In the genomic region with DNA sequence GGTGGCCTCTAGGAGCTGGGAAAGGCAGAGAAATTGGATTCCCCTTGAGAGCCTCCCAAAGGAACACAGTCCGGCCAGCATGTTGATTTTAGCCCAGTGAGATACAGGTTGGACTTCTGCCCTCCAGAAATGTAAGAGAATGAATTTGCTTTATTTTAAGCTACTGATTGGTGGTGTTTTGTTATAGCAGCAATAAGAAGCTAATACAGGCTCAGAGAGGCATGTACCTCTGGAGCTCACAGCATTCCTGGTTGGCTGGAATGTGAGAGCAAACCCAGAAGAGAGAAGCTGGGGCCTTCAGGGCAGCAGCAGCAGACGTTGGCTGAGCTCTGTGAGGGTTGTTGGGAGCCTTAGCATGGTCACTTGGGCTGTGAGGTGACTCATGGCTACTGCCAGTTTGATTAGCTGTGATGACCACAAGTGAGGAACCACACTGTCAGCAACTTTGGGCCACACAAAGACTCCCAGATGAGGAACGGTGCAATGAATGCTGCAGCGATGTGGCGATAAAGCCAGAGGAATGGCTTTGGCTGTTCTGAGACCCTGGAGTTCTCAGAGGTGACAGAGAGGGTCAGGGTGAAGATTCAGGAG, we compare ENCODE assay signal across 23 cellular contexts.
A peak's percentile ranks its signal among the peaks of the same experiment; 100 is the strongest.
DNase-seq lines count a peak whose midpoint lies in the region; ATAC-seq, FAIRE-seq and TF ChIP-seq lines count a peak whose summit lies in the region.
"Had no signal": no experiment of that assay in that cellular context is flagged by ENCODE, and none has a peak within 500 bp of the region (broad histone marks: within the 10 kb centered on the region; RNA-seq: fewer than 3 reads in every experiment).

No MANE protein-coding gene starts in this region.

- H3K27ac ChIP-seq in K562 (ENCODE audit: extremely low read depth, low read depth, low read length) = no peak overlapping the region
- no peak overlapping the region for H3K27ac ChIP-seq in neural progenitor cell
- H3K27ac ChIP-seq: GM23248, SK-N-MC had no signal

- no peak overlapping the region for H3K9ac ChIP-seq in K562 (ENCODE audit: insufficient read depth in 1 of 2, low read depth in 2 of 2, low read length in 2 of 2)
- no peak overlapping the region for H3K9ac ChIP-seq in neural progenitor cell
- H3K9ac ChIP-seq: GM23248 had no signal

- H3K4me1 ChIP-seq in K562 (replicated peaks in 1 of 2; ENCODE audit: control insufficient read depth in 2 of 2, insufficient read depth in 2 of 2, low read length in 2 of 2) = peaks cover 2 to 3% of the 10 kb centered on the region in 2 experiments; a peak in 4 of 5 replicates
- peaks cover 5% of the 10 kb centered on the region for H3K4me1 ChIP-seq in neural progenitor cell

- peaks cover 9% of the 10 kb centered on the region for H3K27me3 Mint-ChIP-seq in neural progenitor cell (ENCODE audit: insufficient read depth, low read depth)
- H3K27me3 Mint-ChIP-seq: CD4-positive, CD25-positive, alpha-beta regulatory T cell had no signal

- H3K9me3 ChIP-seq in K562 (replicated peaks; ENCODE audit: control insufficient read depth, insufficient read depth, low read depth, low read length) (no peaks in the 10 kb centered on the region), neural progenitor cell (ENCODE audit: low read depth) (no peaks in the 10 kb centered on the region)
- H3K9me3 ChIP-seq: HAP-1 had no signal

- peaks cover 4% of the 10 kb centered on the region for H3K9me3 Mint-ChIP-seq in neural progenitor cell
- H3K9me3 Mint-ChIP-seq: CD4-positive, CD25-positive, alpha-beta regulatory T cell; IgD-negative memory B cell had no signal

- no peak overlapping the region for H3K4me2 ChIP-seq in K562 (ENCODE audit: insufficient read depth, low read length)
- no peak overlapping the region for H3K4me2 ChIP-seq in neural progenitor cell

- no peak overlapping the region for H3K27ac Mint-ChIP-seq in neural progenitor cell
- H3K27ac Mint-ChIP-seq: B cell; CD4-positive, CD25-positive, alpha-beta regulatory T cell; IgD-negative memory B cell had no signal

- no peaks in the 10 kb centered on the region for H3K4me1 Mint-ChIP-seq in neural progenitor cell

- CTCF ChIA-PET in K562 (lab: Yijun Ruan, JAX; ENCODE audit: low intra/inter-chr PET ratio) = no interaction called here

- no TSS peak for BruUV-seq in K562 (replicated peaks; lab: Mats Ljungman, UMichigan)

- H2AFZ ChIP-seq in K562 (ENCODE audit: low read depth, low read length) (no peak overlapping the region), neural progenitor cell (replicated peaks) (no peak overlapping the region)
- H2AFZ ChIP-seq: GM23248 had no signal

- H3K27me3 ChIP-seq in K562 (ENCODE audit: control insufficient read depth in 2 of 2, insufficient read depth in 2 of 2, low read length in 2 of 2) = no peaks in the 10 kb centered on the region; a peak in 2 of 5 replicates
- peaks cover 5% of the 10 kb centered on the region for H3K27me3 ChIP-seq in neural progenitor cell

- H4K20me1 ChIP-seq in K562 (replicated peaks; ENCODE audit: control insufficient read depth, insufficient read depth, low read length) (no peaks in the 10 kb centered on the region; the same call in 1 of the 2 replicates), neural progenitor cell (ENCODE audit: low read depth) (no peaks in the 10 kb centered on the region)

- TF ChIP-seq RAD21 in K562 (CRISPR knock-in tag; conservative IDR thresholded peaks at IDR 0.05 in 1 of 2, IDR thresholded peaks at IDR 0.05 in 1 of 2) = no peak

- TF ChIP-seq CTCF in NB4 (IDR thresholded peaks at IDR 0.05; ENCODE audit: low read depth, low read length) (no peak), K562 (IDR thresholded peaks at IDR 0.05 in 2 of 3, conservative IDR thresholded peaks at IDR 0.05 in 1 of 3; ENCODE audit: insufficient read depth in 2 of 3, low read depth in 1 of 3, low read length in 3 of 3) (no peak), neural progenitor cell (IDR thresholded peaks at IDR 0.05) (no peak)

- no peaks in the 10 kb centered on the region for H3F3A ChIP-seq in neural progenitor cell (ENCODE audit: low read depth)

- H3K4me3 ChIP-seq in NB4 (ENCODE audit: low read depth, low read length) (no peak overlapping the region), K562 (no peak overlapping the region), neural progenitor cell (no peak overlapping the region)
- H3K4me3 ChIP-seq: GM23248, HAP-1, SK-N-MC had no signal

- in situ Hi-C loops in K562 (cut with MboI) = no loop called here

- no peaks in the 10 kb centered on the region for H3K79me2 ChIP-seq in K562 (ENCODE audit: control insufficient read depth, insufficient read depth, low read length)
- no peaks in the 10 kb centered on the region for H3K79me2 ChIP-seq in neural progenitor cell (ENCODE audit: low read depth)

- DNase-seq in CD1c-positive myeloid dendritic cell (ENCODE audit: extremely low spot score) (peak; percentile 30), NB4 (ENCODE audit: low read depth) (peak; percentile 28), K562 (ENCODE audit: extremely low read depth in 1 of 4, low spot score in 3 of 4) (no peak), neural progenitor cell (ENCODE audit: low spot score) (no peak), SK-N-DZ (ENCODE audit: low spot score) (no peak), NCI-H2107 (lab: John Stamatoyannopoulos, UW) (no peak), HuH-7.5 (ENCODE audit: low spot score) (no peak)
- DNase-seq: CD4-positive, CD25-positive, alpha-beta regulatory T cell; GM23248; Karpas-422; NCI-H1048; NCI-H1417 treated with DMSO at 0.1 percent for 48 hours; NCI-H187; NCI-H446 treated with DMSO at 0.1 percent for 48 hours; NCI-H526 treated with DMSO at 0.1 percent for 48 hours; OCI-M1; SHP77 had no signal

- FAIRE-seq in K562 (lab: Jason Lieb, UNC) = no peak
- FAIRE-seq: A204.1, HTR-8/SVneo had no signal

- ATAC-seq in K562 = no peak

- peak overlapping the region; percentile 30 for H3K4me3 Mint-ChIP-seq in neural progenitor cell
- H3K4me3 Mint-ChIP-seq: B cell; CD4-positive, CD25-positive, alpha-beta regulatory T cell; IgD-negative memory B cell had no signal

- TF ChIP-seq EP300 in K562 (IDR thresholded peaks at IDR 0.05; ENCODE audit: low read length) = no peak

- no peak for TF ChIP-seq POLR2A in NB4 (IDR thresholded peaks at IDR 0.05; ENCODE audit: extremely low read depth, insufficient read length)
- TF ChIP-seq POLR2A in K562 (conservative IDR thresholded peaks at IDR 0.05) = no peak

- WGBS in K562 (ENCODE audit: insufficient coverage, low coverage, missing lambda C conversion rate) = 0% methylated on average over 3 of the region's 5 CpGs

- H3K36me3 ChIP-seq in K562 (ENCODE audit: control insufficient read depth, insufficient read depth, low read length) (no peaks in the 10 kb centered on the region), neural progenitor cell (no peaks in the 10 kb centered on the region)
- H3K36me3 ChIP-seq: HAP-1 had no signal

- intact Hi-C loops in K562 (cut with micrococcal nuclease) = no loop called here

- H3K36me3 Mint-ChIP-seq in neural progenitor cell = no peaks in the 10 kb centered on the region
- H3K36me3 Mint-ChIP-seq: CD4-positive, CD25-positive, alpha-beta regulatory T cell had no signal

- POLR2A ChIA-PET in K562 (lab: Yijun Ruan, JAX) = interaction anchor here (1.1 kb wide), 1 partner anchor 34 kb away, joined by 3 read pairs; no protein-coding TSS in a partner anchor

- H3K9me1 ChIP-seq in K562 (ENCODE audit: control insufficient read depth, insufficient read depth, low read length) = no peaks in the 10 kb centered on the region

TF ChIP-seq in K562, 482 proteins besides CTCF, POLR2A, EP300 and RAD21:
- TF ChIP-seq ZNF12 (CRISPR knock-in tag; IDR thresholded peaks at IDR 0.05) = peak; percentile 29; the same call in 1 of the 2 replicates
- TF ChIP-seq, protein P1, sequence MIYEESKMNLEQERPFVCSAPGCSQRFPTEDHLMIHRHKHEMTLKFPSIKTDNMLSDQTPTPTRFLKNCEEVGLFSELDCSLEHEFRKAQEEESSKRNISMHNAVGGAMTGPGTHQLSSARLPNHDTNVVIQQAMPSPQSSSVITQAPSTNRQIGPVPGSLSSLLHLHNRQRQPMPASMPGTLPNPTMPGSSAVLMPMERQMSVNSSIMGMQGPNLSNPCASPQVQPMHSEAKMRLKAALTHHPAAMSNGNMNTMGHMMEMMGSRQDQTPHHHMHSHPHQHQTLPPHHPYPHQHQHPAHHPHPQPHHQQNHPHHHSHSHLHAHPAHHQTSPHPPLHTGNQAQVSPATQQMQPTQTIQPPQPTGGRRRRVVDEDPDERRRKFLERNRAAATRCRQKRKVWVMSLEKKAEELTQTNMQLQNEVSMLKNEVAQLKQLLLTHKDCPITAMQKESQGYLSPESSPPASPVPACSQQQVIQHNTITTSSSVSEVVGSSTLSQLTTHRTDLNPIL (CRISPR knock-in tag; IDR thresholded peaks at IDR 0.05) = no peak
- TF ChIP-seq FOSL1 (tag; conservative IDR thresholded peaks at IDR 0.05) = 0 out of 2 replicates have a peak, but pooled peaks have one; percentile 32
TF ChIP-seq in K562: peak in this region for 2.

Comparison
In these comparisons a context has a peak if more than half of its experiments do, and no peak if none do; other contexts are left out.
1. DNase-seq: peak in CD1c-positive myeloid dendritic cell (single experiment) and NB4 (single experiment); none in K562 (0 of 4), neural progenitor cell (single experiment), SK-N-DZ (single experiment), NCI-H2107 (single experiment) and HuH-7.5 (single experiment).